Comparison of ENCODE assay signal across 9 cellular contexts in the genomic region with DNA sequence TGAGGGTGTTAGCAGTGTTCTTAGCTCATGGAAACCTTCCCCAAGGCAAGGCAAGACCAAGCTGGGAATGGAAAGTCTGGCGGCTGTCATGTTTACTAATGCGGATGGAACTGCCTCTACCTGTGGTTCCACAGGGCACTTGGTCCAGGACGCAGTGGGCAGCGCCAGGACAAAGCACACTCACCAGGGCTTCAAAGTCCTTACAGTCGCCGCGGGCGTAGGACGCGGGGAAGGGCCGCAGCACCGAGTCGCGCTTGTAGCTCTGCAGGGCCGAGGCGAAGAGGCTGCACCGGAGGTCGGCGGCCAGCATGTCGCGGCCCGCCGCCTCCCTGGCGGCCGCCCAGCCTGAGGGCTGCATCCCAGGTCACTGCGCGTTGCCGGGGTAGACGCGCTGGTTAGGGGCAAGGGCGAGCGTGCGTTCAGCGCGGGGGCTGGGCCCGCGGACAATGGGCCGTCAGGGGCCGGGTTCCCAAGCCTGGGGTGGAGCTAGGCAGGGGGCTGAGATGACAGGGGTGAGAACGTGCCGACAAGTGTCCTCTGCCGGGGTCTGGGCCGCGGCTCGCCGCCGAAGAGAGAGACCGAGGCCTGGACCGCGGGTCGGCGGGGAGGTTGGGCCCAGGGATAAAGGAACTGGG. TPM values are rescaled to one million over a fixed set of nuclear protein-coding genes. Genes with fewer than 3 reads are reported as not detected.
DNase-seq lines count a peak whose midpoint lies in the region; ATAC-seq and TF ChIP-seq lines count a peak whose summit lies in the region.
"Had no signal": no experiment of that assay in that cellular context is flagged by ENCODE, and none has a peak within 500 bp of the region (broad histone marks: within the 10 kb centered on the region; RNA-seq: fewer than 3 reads in every experiment).

No MANE protein-coding gene starts in this region.

- TF ChIP-seq CTCF in CD14-positive monocyte (IDR thresholded peaks at IDR 0.05): no peak

- no peaks in the 10 kb centered on the region for H3K27me3 ChIP-seq in ectodermal cell (ENCODE audit: control insufficient read depth, insufficient read depth, low read length, poor library complexity, severe bottlenecking)
- H3K27me3 ChIP-seq in thymus (ENCODE audit: control insufficient read depth, insufficient read depth): no peaks in the 10 kb centered on the region

- H3K27ac ChIP-seq in ectodermal cell (ENCODE audit: insufficient read depth, low read depth, low read length, poor library complexity, severe bottlenecking) (peak overlapping the region; percentile 87), thymus (ENCODE audit: low read depth) (peak overlapping the region; percentile 94)

- H3K36me3 Mint-ChIP-seq in CD14-positive monocyte (peaks cover 4 to 6% of the 10 kb centered on the region in 2 donors), memory B cell (peaks cover 4% of the 10 kb centered on the region)

- H3K4me1 Mint-ChIP-seq in CD14-positive monocyte (peaks cover 18% of the 10 kb centered on the region), memory B cell (peaks cover 27% of the 10 kb centered on the region)

- H3K4me3 Mint-ChIP-seq in CD14-positive monocyte (peak overlapping the region; percentile 87 to 89), memory B cell (peak overlapping the region; percentile 93)

- H3K4me3 ChIP-seq in ectodermal cell (ENCODE audit: insufficient read depth, low read depth, low read length): peak overlapping the region; percentile 51
- H3K4me3 ChIP-seq in thymus (ENCODE audit: low read length): peak overlapping the region; percentile 71

- H3K9me3 Mint-ChIP-seq in CD14-positive monocyte: no peaks in the 10 kb centered on the region
- no peaks in the 10 kb centered on the region for H3K9me3 Mint-ChIP-seq in memory B cell

- peak; percentile 37 for ATAC-seq in GM18867 (IDR thresholded peaks at IDR 0.05; ENCODE audit: unreplicated experiment)
- peak; percentile 4 for ATAC-seq in HG03060 (IDR thresholded peaks at IDR 0.05; ENCODE audit: low read depth, unreplicated experiment)
- peak; percentile 4 for ATAC-seq in memory B cell (ENCODE audit: low read depth)

- H3K4me1 ChIP-seq in ectodermal cell (ENCODE audit: control insufficient read depth, insufficient read depth, low read length): peaks cover 12% of the 10 kb centered on the region
- peaks cover 16% of the 10 kb centered on the region for H3K4me1 ChIP-seq in thymus (ENCODE audit: control insufficient read depth, insufficient read depth, low read length)

- H3K27ac Mint-ChIP-seq in CD14-positive monocyte (peak overlapping the region; percentile 18 to 83 (median 74)), memory B cell (peak overlapping the region; percentile 91)

- H3K36me3 ChIP-seq in ectodermal cell (ENCODE audit: control insufficient read depth, insufficient read depth, low read length) (no peaks in the 10 kb centered on the region), thymus (ENCODE audit: control insufficient read depth, insufficient read depth) (peaks cover 3% of the 10 kb centered on the region)

- 1% methylated on average over 52 of the region's 52 CpGs for WGBS in ectodermal cell, 2 experiments
- under 1% methylated on average over 52 of the region's 52 CpGs for WGBS in thymus

- H3K9me3 ChIP-seq in ectodermal cell (ENCODE audit: control insufficient read depth, low read length): no peaks in the 10 kb centered on the region
- H3K9me3 ChIP-seq in thymus (ENCODE audit: control insufficient read depth): no peaks in the 10 kb centered on the region

- intact Hi-C loops in CD14-positive monocyte (cut with micrococcal nuclease): no loop called here

- H3K27me3 Mint-ChIP-seq in CD14-positive monocyte (ENCODE audit: low read depth in 3 of 3) (peaks cover 0 to 5% (median 0%) of the 10 kb centered on the region in 3 donors), memory B cell (no peaks in the 10 kb centered on the region)

- DNase-seq in CD14-positive monocyte (ENCODE audit: low spot score) (no peak), RPMI7951 (ENCODE audit: low read depth) (peak; percentile 49), memory B cell (ENCODE audit: low spot score in 2 of 2) (peak in 1 of 2 donors; percentile 21), OCI-M2 (lab: John Stamatoyannopoulos, UW; ENCODE audit: unreplicated experiment) (no peak)

RNA-seq across cellular contexts. Expression of a gene that starts 0.5 kb away (rescaled TPM):
- 1 to 10 TPM; 4.8 to 6.9 TPM for polyA plus RNA-seq in CD14-positive monocyte
- 7.7 and 8.2 TPM in 2 replicates for total RNA-seq in RPMI7951 (2014; rRNA removed; shearing (Covaris generic))
- 14.2 TPM for polyA plus RNA-seq in ectodermal cell (2013, experiment 1 of 4)
- polyA plus RNA-seq in ectodermal cell (2013, experiment 2 of 4): 11.1 TPM
- polyA plus RNA-seq in ectodermal cell (2013, experiment 3 of 4): 11.7 TPM
- 11.4 TPM for polyA plus RNA-seq in ectodermal cell (2013, experiment 4 of 4)
- 12.7 TPM for polyA plus RNA-seq in thymus

RNA-seq across cellular contexts. Expression of a gene that starts 9.7 kb away (rescaled TPM):
- polyA plus RNA-seq in CD14-positive monocyte: not detected
- total RNA-seq in RPMI7951 (2014; rRNA removed; shearing (Covaris generic)): not detected in 2 replicates
- polyA plus RNA-seq in ectodermal cell (2013, experiment 1 of 4): 1,228 TPM
- polyA plus RNA-seq in ectodermal cell (2013, experiment 2 of 4): 819 TPM
- 13,838 TPM for polyA plus RNA-seq in ectodermal cell (2013, experiment 3 of 4)
- 7,524 TPM for polyA plus RNA-seq in ectodermal cell (2013, experiment 4 of 4)
- polyA plus RNA-seq in thymus: not detected
- total RNA-seq: T-helper 2 cell treated with Interferon-gamma antibody and Interleukin-4, amounts not matched to agents 100 ng/mL and 5 ng/mL, for 36 hours had no signal

RNA-seq across cellular contexts. Expression of a gene that starts 18.3 kb away (rescaled TPM):
- polyA plus RNA-seq in CD14-positive monocyte: not detected
- total RNA-seq in RPMI7951 (2014; rRNA removed; shearing (Covaris generic)): not detected in 2 replicates
- 3,351 TPM for polyA plus RNA-seq in ectodermal cell (2013, experiment 1 of 4)
- polyA plus RNA-seq in ectodermal cell (2013, experiment 2 of 4): 2,924 TPM
- 25,369 TPM for polyA plus RNA-seq in ectodermal cell (2013, experiment 3 of 4)
- 11,389 TPM for polyA plus RNA-seq in ectodermal cell (2013, experiment 4 of 4)
- not detected for polyA plus RNA-seq in thymus
- total RNA-seq: T-helper 2 cell treated with Interferon-gamma antibody and Interleukin-4, amounts not matched to agents 100 ng/mL and 5 ng/mL, for 36 hours had no signal
